Comparison of ENCODE assay signal across 10 cellular contexts in genomic region chr11:67409781-67410368, GRCh38. TPM values are rescaled to one million over a fixed set of nuclear protein-coding genes. Genes with fewer than 3 reads are reported as not detected.
DNase-seq lines count a peak whose midpoint lies in the region; ATAC-seq and TF ChIP-seq lines count a peak whose summit lies in the region.
"Had no signal": no experiment of that assay in that cellular context is flagged by ENCODE, and none has a peak within 500 bp of the region (broad histone marks: within the 10 kb centered on the region; RNA-seq: fewer than 3 reads in every experiment).

No MANE protein-coding gene starts in this region.

- ATAC-seq in HG03025 (IDR thresholded peaks at IDR 0.05; ENCODE audit: low FRiP score, unreplicated experiment) (no peak), Right ventricle myocardium superior (ENCODE audit: poor library complexity) (no peak), GM21576 (IDR thresholded peaks at IDR 0.05; ENCODE audit: unreplicated experiment) (no peak)

- no peak for DNase-seq in activated naive CD4-positive, alpha-beta T cell (lab: John Stamatoyannopoulos, UW)
- DNase-seq in islet precursor cell, result peak; percentile 75
- DNase-seq in NCI-H128 (lab: John Stamatoyannopoulos, UW; ENCODE audit: unreplicated experiment), result no peak
- no peak for DNase-seq in Right ventricle myocardium superior
- DNase-seq: NCI-H2081 treated with DMSO at 0.1 percent for 48 hours had no signal

- H3K27ac Mint-ChIP-seq in activated naive CD4-positive, alpha-beta T cell treated with anti-CD3 and anti-CD28 coated beads, Interleukin-2, amount 50 U/mL, for 24 hours, result peak overlapping the region; percentile 96

- H3K4me3 Mint-ChIP-seq in activated naive CD4-positive, alpha-beta T cell treated with anti-CD3 and anti-CD28 coated beads, Interleukin-2, amount 50 U/mL, for 24 hours, result peak overlapping the region; percentile 80

- intact Hi-C loops in Right ventricle myocardium superior (cut with DNase I), result no loop called here

- TF ChIP-seq POLR2A in Raji (IDR thresholded peaks at IDR 0.05; ENCODE audit: insufficient read depth, low read depth, low read length), result peak; percentile 61

- no peaks in the 10 kb centered on the region for H3K9me3 Mint-ChIP-seq in activated naive CD4-positive, alpha-beta T cell treated with anti-CD3 and anti-CD28 coated beads, Interleukin-2, amount 50 U/mL, for 24 hours

- H3K36me3 Mint-ChIP-seq in activated naive CD4-positive, alpha-beta T cell treated with anti-CD3 and anti-CD28 coated beads, Interleukin-2, amount 50 U/mL, for 24 hours, result no peaks in the 10 kb centered on the region

- no peaks in the 10 kb centered on the region for H3K27me3 Mint-ChIP-seq in activated naive CD4-positive, alpha-beta T cell treated with anti-CD3 and anti-CD28 coated beads, Interleukin-2, amount 50 U/mL, for 24 hours

- peaks cover 89% of the 10 kb centered on the region for H3K4me1 Mint-ChIP-seq in activated naive CD4-positive, alpha-beta T cell treated with anti-CD3 and anti-CD28 coated beads, Interleukin-2, amount 50 U/mL, for 24 hours

RNA-seq across cellular contexts. Expression of gene CARNS1, which starts 5.6 kb away (rescaled TPM):
- total RNA-seq in Right ventricle myocardium superior, result 15.0 TPM

RNA-seq across cellular contexts. Expression of gene TBC1D10C, which starts 6.0 kb away (rescaled TPM):
- 1.00 TPM for total RNA-seq in Right ventricle myocardium superior
- total RNA-seq: osteocyte had no signal

RNA-seq across cellular contexts. Expression of gene PPP1CA, which starts 8.2 kb away (rescaled TPM):
- total RNA-seq in Right ventricle myocardium superior, result 103 TPM

RNA-seq across cellular contexts. Expression of gene RAD9A, which starts 18.1 kb away (rescaled TPM):
- total RNA-seq in Right ventricle myocardium superior, result 5.7 TPM

RNA-seq across cellular contexts. Expression of gene RPS6KB2, which starts 18.4 kb away (rescaled TPM):
- total RNA-seq in Right ventricle myocardium superior, result 24.6 TPM
